Comparison of ENCODE assay signal across 16 cellular contexts in the genomic region with DNA sequence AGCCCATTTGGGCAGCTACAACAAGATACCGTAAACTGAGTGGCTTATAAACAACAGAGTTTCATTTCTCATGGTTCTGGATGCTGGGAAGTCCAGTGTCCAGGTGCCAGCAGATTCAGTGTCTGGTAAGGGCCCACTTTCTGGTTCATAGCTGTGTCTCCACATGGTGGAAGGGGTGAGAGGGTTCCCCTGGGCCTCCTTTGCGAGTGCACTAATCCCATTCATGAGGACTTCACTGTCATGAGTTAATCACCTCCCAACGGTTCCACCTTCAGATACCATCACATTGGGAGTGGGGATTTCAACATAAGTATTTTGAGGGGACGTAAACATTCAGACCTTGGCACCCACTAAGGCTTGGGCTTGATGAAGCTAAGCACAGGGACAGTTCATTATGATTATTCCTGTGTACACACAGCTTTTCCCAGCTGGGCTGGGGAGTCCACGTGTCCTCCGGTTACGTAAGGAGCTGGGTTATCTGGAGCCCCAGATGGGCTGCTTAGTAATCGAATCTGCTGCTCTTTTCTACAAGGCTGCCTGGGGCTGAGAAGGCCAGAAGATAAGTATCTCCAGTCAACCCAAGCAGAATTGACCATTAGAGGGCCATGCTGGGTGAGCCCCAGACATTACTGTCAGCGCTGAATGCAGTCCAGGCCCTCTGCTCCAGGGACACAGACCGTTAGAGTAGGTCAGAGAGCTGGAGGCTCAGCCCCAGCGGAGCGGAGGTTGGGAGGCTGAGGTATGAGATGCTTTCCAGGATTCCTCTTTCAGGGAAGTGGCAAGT. TPM values are rescaled to one million over a fixed set of nuclear protein-coding genes. Genes with fewer than 3 reads are reported as not detected.
DNase-seq lines count a peak whose midpoint lies in the region; ATAC-seq and TF ChIP-seq lines count a peak whose summit lies in the region.
"Had no signal": no experiment of that assay in that cellular context is flagged by ENCODE, and none has a peak within 500 bp of the region (broad histone marks: within the 10 kb centered on the region; RNA-seq: fewer than 3 reads in every experiment).

No MANE protein-coding gene starts in this region.

- H3K27me3 ChIP-seq in dorsolateral prefrontal cortex (no peaks in the 10 kb centered on the region), thoracic aorta (replicated peaks; ENCODE audit: insufficient read depth) (no peaks in the 10 kb centered on the region)
- H3K27me3 ChIP-seq: adrenal gland had no signal

- H3K27ac ChIP-seq in dorsolateral prefrontal cortex (peak overlapping the region in 33 of 59 donors; percentile 0 to 89 (median 29)), thoracic aorta (peak overlapping the region; percentile 31 to 88)

- H3K4me1 ChIP-seq in thoracic aorta (ENCODE audit: control insufficient read depth in 1 of 2, low read depth in 2 of 2) = peaks cover 45 to 93% of the 10 kb centered on the region in 2 donors

- H3K4me3 ChIP-seq in dorsolateral prefrontal cortex = no peak overlapping the region
- H3K4me3 ChIP-seq in thoracic aorta = no peak overlapping the region
- H3K4me3 ChIP-seq: adrenal gland had no signal

- no peaks in the 10 kb centered on the region for H3K36me3 ChIP-seq in thoracic aorta
- H3K36me3 ChIP-seq: adrenal gland had no signal

- DNase-seq in NCI-H524 treated with DMSO at 0.1 percent for 48 hours (lab: John Stamatoyannopoulos, UW) = peak; percentile 90
- no peak for DNase-seq in dorsolateral prefrontal cortex
- DNase-seq in left lobe of liver (ENCODE audit: low spot score) = no peak
- DNase-seq in thoracic aorta (ENCODE audit: low spot score) = no peak
- DNase-seq in activated naive CD4-positive, alpha-beta T cell (lab: John Stamatoyannopoulos, UW) = no peak
- DNase-seq in NCI-H69 (lab: John Stamatoyannopoulos, UW) = no peak
- DNase-seq: activated T-cell treated with anti-CD3 and anti-CD28 coated beads for 4 hours; CD4-positive, alpha-beta T cell; GOT3; NCI-H345; SHP77; stimulated activated CD4-positive, alpha-beta T cell treated with anti-CD3 and anti-CD28 coated beads, Interleukin-4, amount 100 ng/mL, for 1 hour; stimulated activated naive CD8-positive, alpha-beta T cell treated with anti-CD3 and anti-CD28 coated beads, Interleukin-15, Interleukin-2, amounts not matched to agents 100 U/mL and 50 U/mL, for 24 hours had no signal

- H3K9me3 ChIP-seq in thoracic aorta = no peaks in the 10 kb centered on the region
- H3K9me3 ChIP-seq: adrenal gland had no signal

- intact Hi-C loops in dorsolateral prefrontal cortex (cut with DNase I) = no loop called here

- ATAC-seq in left lobe of liver = peak; percentile 47
- ATAC-seq in thoracic aorta (ENCODE audit: insufficient number of reproducible peaks, low FRiP score, low read depth) = no peak
- no peak for ATAC-seq in GM21390 (IDR thresholded peaks at IDR 0.05; ENCODE audit: unreplicated experiment)
- no peak for ATAC-seq in GM18511 (IDR thresholded peaks at IDR 0.05; ENCODE audit: unreplicated experiment)
- ATAC-seq: stimulated activated naive CD8-positive, alpha-beta T cell treated with anti-CD3 and anti-CD28 coated beads, Interleukin-15, Interleukin-2, amounts not matched to agents 100 U/mL and 50 U/mL, for 24 hours had no signal

- TF ChIP-seq CTCF in dorsolateral prefrontal cortex (IDR thresholded peaks at IDR 0.05 in 54 of 56, conservative IDR thresholded peaks at IDR 0.05 in 2 of 56; ENCODE audit: low read depth in 1 of 56, partially characterized antibody in 56 of 56) (no peak), thoracic aorta (IDR thresholded peaks at IDR 0.05) (no peak)

RNA-seq across cellular contexts. Expression of a gene that starts 42.7 kb away (rescaled TPM):
- total RNA-seq in dorsolateral prefrontal cortex (100 to 1,000 TPM in 100 of 120 experiments, 10 to 100 TPM in 20; 63.6 to 481 (median 129) TPM), left lobe of liver (127 TPM), thoracic aorta (100 to 1,000 TPM; 517 to 667 TPM)
